12 cellular contexts compared by ENCODE assay signal in genomic region chr9:127422133-127422782, GRCh38. TPM values are rescaled to one million over a fixed set of nuclear protein-coding genes. Genes with fewer than 3 reads are reported as not detected.
DNase-seq lines count a peak whose midpoint lies in the region; ATAC-seq, FAIRE-seq and TF ChIP-seq lines count a peak whose summit lies in the region.
"Had no signal": no experiment of that assay in that cellular context is flagged by ENCODE, and none has a peak within 500 bp of the region (broad histone marks: within the 10 kb centered on the region; RNA-seq: fewer than 3 reads in every experiment).

No MANE protein-coding gene starts in this region.

- H3K27me3 ChIP-seq in WERI-Rb-1 (ENCODE audit: insufficient read depth, low read depth, severe bottlenecking) (no peaks in the 10 kb centered on the region), HepG2 (ENCODE audit: control insufficient read depth in 1 of 2, insufficient read depth in 2 of 2, low read length in 2 of 2) (no peaks in the 10 kb centered on the region; a peak in 1 of 5 replicates), stomach smooth muscle (ENCODE audit: control insufficient read depth in 1 of 2, insufficient read depth in 2 of 2, low read length in 2 of 2) (no peaks in the 10 kb centered on the region)

- peaks cover 28% of the 10 kb centered on the region for H3K4me1 Mint-ChIP-seq in activated CD8-positive, alpha-beta T cell treated with anti-CD3 and anti-CD28 coated beads for 36 hours (ENCODE audit: low read depth)
- H3K4me1 Mint-ChIP-seq in activated CD8-positive, alpha-beta T cell treated with anti-CD3 and anti-CD28 coated beads, Interleukin-2, amount 10 ng/mL, durations not matched to agents 7 days and 5 days (ENCODE audit: low read depth) = peaks cover 40% of the 10 kb centered on the region
- peaks cover 36% of the 10 kb centered on the region for H3K4me1 Mint-ChIP-seq in endothelial cell (ENCODE audit: unreplicated experiment)

- no peaks in the 10 kb centered on the region for H3K27me3 Mint-ChIP-seq in activated CD8-positive, alpha-beta T cell treated with anti-CD3 and anti-CD28 coated beads for 36 hours
- no peaks in the 10 kb centered on the region for H3K27me3 Mint-ChIP-seq in activated CD8-positive, alpha-beta T cell treated with anti-CD3 and anti-CD28 coated beads, Interleukin-2, amount 10 ng/mL, durations not matched to agents 7 days and 5 days (ENCODE audit: low read depth)
- peaks cover 2% of the 10 kb centered on the region for H3K27me3 Mint-ChIP-seq in endothelial cell (ENCODE audit: unreplicated experiment)

- WGBS in HepG2 (ENCODE audit: low lambda C conversion rate) = 86% methylated on average over 5 of the region's 10 CpGs

- H3K4me3 Mint-ChIP-seq in activated CD8-positive, alpha-beta T cell treated with anti-CD3 and anti-CD28 coated beads for 36 hours = peak overlapping the region; percentile 98
- H3K4me3 Mint-ChIP-seq in activated CD8-positive, alpha-beta T cell treated with anti-CD3 and anti-CD28 coated beads, Interleukin-2, amount 10 ng/mL, durations not matched to agents 7 days and 5 days = no peak overlapping the region
- H3K4me3 Mint-ChIP-seq in endothelial cell (ENCODE audit: unreplicated experiment) = no peak overlapping the region

- intact Hi-C loops in activated CD8-positive, alpha-beta T cell treated with anti-CD3 and anti-CD28 coated beads for 36 hours (cut with micrococcal nuclease) = no loop called here
- intact Hi-C loops in HepG2 (cut with micrococcal nuclease; ENCODE audit: unreplicated experiment) = loop anchor here (5.0 kb wide), 1 partner anchor 210 kb away; no protein-coding TSS in a partner anchor

- H3K9me3 ChIP-seq in WERI-Rb-1 (ENCODE audit: severe bottlenecking) = no peaks in the 10 kb centered on the region
- no peaks in the 10 kb centered on the region for H3K9me3 ChIP-seq in HepG2 (ENCODE audit: low read length)
- no peaks in the 10 kb centered on the region for H3K9me3 ChIP-seq in stomach smooth muscle (ENCODE audit: control insufficient read depth in 2 of 2, low read length in 2 of 2)

- POLR2A ChIA-PET in activated CD8-positive, alpha-beta T cell treated with anti-CD3 and anti-CD28 coated beads for 36 hours (lab: Charles Lee) = interaction anchor here (0.5 to 4.3 kb wide), 2 partner anchors 29 to 558 kb away, joined by 3 to 52 read pairs; partner anchors contain the start of genes LRSAM1 and RPL12
- POLR2A ChIA-PET in activated CD8-positive, alpha-beta T cell treated with anti-CD3 and anti-CD28 coated beads, Interleukin-2, amount 10 ng/mL, durations not matched to agents 7 days and 5 days (lab: Charles Lee) = interaction anchor here (1.1 kb wide), 1 partner anchor 14 kb away, joined by 3 read pairs; no protein-coding TSS in a partner anchor
- POLR2A ChIA-PET in HepG2 (lab: Yijun Ruan, JAX) = interaction anchor here (1.0 to 3.3 kb wide), 5 partner anchors 23 to 33 kb away, joined by 4 to 39 read pairs (median 23); partner anchors contain the start of genes LRSAM1, RPL12 and SLC2A8

- BruUV-seq in HepG2 (replicated peaks; lab: Mats Ljungman, UMichigan) = no TSS peak

- H3K4me2 ChIP-seq in HepG2 (ENCODE audit: low read depth, low read length) = peak overlapping the region; percentile 89

- H3K9ac ChIP-seq in HepG2 (ENCODE audit: insufficient read depth, low read depth, low read length) = peak overlapping the region; percentile 88; the same call in 1 of the 2 replicates
- peak overlapping the region; percentile 77 to 98 for H3K9ac ChIP-seq in stomach smooth muscle (ENCODE audit: low read length in 2 of 2)

- H3K36me3 ChIP-seq in WERI-Rb-1 (peaks cover 26% of the 10 kb centered on the region), HepG2 (replicated peaks in 1 of 2; ENCODE audit: control insufficient read depth in 1 of 2, insufficient read depth in 2 of 2, low read length in 2 of 2) (no peaks in the 10 kb centered on the region), stomach smooth muscle (ENCODE audit: control insufficient read depth in 2 of 2, insufficient read depth in 2 of 2, low read length in 2 of 2) (peaks cover 2 to 4% of the 10 kb centered on the region in 2 donors)

- H3K36me3 Mint-ChIP-seq in activated CD8-positive, alpha-beta T cell treated with anti-CD3 and anti-CD28 coated beads for 36 hours (ENCODE audit: low read depth) = peaks cover 7% of the 10 kb centered on the region
- peaks cover 10% of the 10 kb centered on the region for H3K36me3 Mint-ChIP-seq in activated CD8-positive, alpha-beta T cell treated with anti-CD3 and anti-CD28 coated beads, Interleukin-2, amount 10 ng/mL, durations not matched to agents 7 days and 5 days (ENCODE audit: low read depth)
- H3K36me3 Mint-ChIP-seq in endothelial cell (ENCODE audit: low read depth, unreplicated experiment) = no peaks in the 10 kb centered on the region

- DNase-seq in activated CD8-positive, alpha-beta T cell treated with anti-CD3 and anti-CD28 coated beads for 36 hours = no peak
- DNase-seq in activated CD8-positive, alpha-beta T cell treated with anti-CD3 and anti-CD28 coated beads, Interleukin-2, amount 10 ng/mL, durations not matched to agents 7 days and 5 days = no peak
- DNase-seq in WERI-Rb-1 (no peak), HepG2 (ENCODE audit: low spot score) (no peak), NCI-H146 treated with DMSO at 0.1 percent for 48 hours (lab: John Stamatoyannopoulos, UW; ENCODE audit: unreplicated experiment) (no peak), endothelial cell (ENCODE audit: low spot score) (no peak)
- DNase-seq: activated T-cell treated with anti-CD3 and anti-CD28 coated beads, Interleukin-2, amount 50 U/mL, for 72 hours; cortex of kidney; NCI-H1105; NCI-H748 treated with DMSO at 0.1 percent for 48 hours had no signal

- H3K27ac Mint-ChIP-seq in activated CD8-positive, alpha-beta T cell treated with anti-CD3 and anti-CD28 coated beads for 36 hours = no peak overlapping the region
- H3K27ac Mint-ChIP-seq in activated CD8-positive, alpha-beta T cell treated with anti-CD3 and anti-CD28 coated beads, Interleukin-2, amount 10 ng/mL, durations not matched to agents 7 days and 5 days = no peak overlapping the region
- H3K27ac Mint-ChIP-seq in endothelial cell (ENCODE audit: unreplicated experiment) = no peak overlapping the region

- TF ChIP-seq EP300 in HepG2 (IDR thresholded peaks at IDR 0.05; ENCODE audit: low read depth in 2 of 2, low read length in 2 of 2) (no peak), HepG2 (CRISPR knock-in tag; IDR thresholded peaks at IDR 0.05; ENCODE audit: borderline replicate concordance) (no peak)

- TF ChIP-seq RAD21 in HepG2 (CRISPR knock-in tag; IDR thresholded peaks at IDR 0.05) = no peak

- ATAC-seq in activated CD8-positive, alpha-beta T cell treated with anti-CD3 and anti-CD28 coated beads for 36 hours = no peak
- ATAC-seq in activated CD8-positive, alpha-beta T cell treated with anti-CD3 and anti-CD28 coated beads, Interleukin-2, amount 10 ng/mL, durations not matched to agents 7 days and 5 days = no peak
- no peak for ATAC-seq in HepG2
- ATAC-seq in GM18519 (IDR thresholded peaks at IDR 0.05; ENCODE audit: low FRiP score, unreplicated experiment) = no peak
- ATAC-seq: activated T-cell treated with anti-CD3 and anti-CD28 coated beads, Interleukin-2, amount 50 U/mL, for 72 hours had no signal

- H3K4me1 ChIP-seq in HepG2 (ENCODE audit: insufficient read depth, low read length) (peaks cover 47% of the 10 kb centered on the region), stomach smooth muscle (ENCODE audit: control insufficient read depth, insufficient read depth, low read length) (peaks cover 26% of the 10 kb centered on the region)

- CTCF ChIA-PET in activated CD8-positive, alpha-beta T cell treated with anti-CD3 and anti-CD28 coated beads for 36 hours (lab: Charles Lee) = interaction anchor here (1.7 kb wide), 1 partner anchor 37 kb away, joined by 3 read pairs; no protein-coding TSS in a partner anchor
- CTCF ChIA-PET in activated CD8-positive, alpha-beta T cell treated with anti-CD3 and anti-CD28 coated beads, Interleukin-2, amount 10 ng/mL, durations not matched to agents 7 days and 5 days (lab: Charles Lee) = interaction anchor here (1.5 kb wide), 1 partner anchor 208 kb away, joined by 5 read pairs; no protein-coding TSS in a partner anchor
- CTCF ChIA-PET in HepG2 (lab: Yijun Ruan, JAX; ENCODE audit: low intra/inter-chr PET ratio, low total read pairs) = no interaction called here

- no peaks in the 10 kb centered on the region for H3K9me3 Mint-ChIP-seq in activated CD8-positive, alpha-beta T cell treated with anti-CD3 and anti-CD28 coated beads for 36 hours
- H3K9me3 Mint-ChIP-seq in activated CD8-positive, alpha-beta T cell treated with anti-CD3 and anti-CD28 coated beads, Interleukin-2, amount 10 ng/mL, durations not matched to agents 7 days and 5 days (ENCODE audit: insufficient read depth) = no peaks in the 10 kb centered on the region
- no peaks in the 10 kb centered on the region for H3K9me3 Mint-ChIP-seq in endothelial cell (ENCODE audit: unreplicated experiment)
- H3K9me3 Mint-ChIP-seq: activated T-cell treated with anti-CD3 and anti-CD28 coated beads, Interleukin-2, amount 50 U/mL, for 72 hours had no signal

- H3K27ac ChIP-seq in WERI-Rb-1 (peak overlapping the region; percentile 99), HepG2 (ENCODE audit: extremely low read length, insufficient read depth, low read length) (peak overlapping the region; percentile 95), stomach smooth muscle (ENCODE audit: low read length) (peak overlapping the region; percentile 90)

- TF ChIP-seq POLR2A in HepG2 (IDR thresholded peaks at IDR 0.05; ENCODE audit: insufficient read depth in 1 of 2, low read depth in 2 of 2, low read length in 2 of 2) = no peak

- H2AFZ ChIP-seq in HepG2 (ENCODE audit: low read length) = no peak overlapping the region

- H4K20me1 ChIP-seq in HepG2 (ENCODE audit: insufficient read depth, low read length) = no peaks in the 10 kb centered on the region

- peaks cover 42% of the 10 kb centered on the region for H3K79me2 ChIP-seq in HepG2 (ENCODE audit: insufficient read depth, low read length)

- TF ChIP-seq CTCF in activated CD8-positive, alpha-beta T cell treated with anti-CD3 and anti-CD28 coated beads for 36 hours (IDR thresholded peaks at IDR 0.05) = no peak
- TF ChIP-seq CTCF in WERI-Rb-1 (IDR thresholded peaks at IDR 0.05; ENCODE audit: low read depth, low read length) (no peak), HepG2 (CRISPR knock-in tag; IDR thresholded peaks at IDR 0.05) (no peak), endothelial cell (IDR thresholded peaks at IDR 0.05; ENCODE audit: unreplicated experiment) (no peak)

- FAIRE-seq in HepG2 (lab: Jason Lieb, UNC) = no peak

- H3K4me3 ChIP-seq in WERI-Rb-1 (ENCODE audit: low read depth, low read length) = peak overlapping the region; percentile 97
- H3K4me3 ChIP-seq in HepG2 (replicated peaks in 1 of 3; ENCODE audit: insufficient read depth in 1 of 3, low read depth in 2 of 3, low read length in 3 of 3) = peak overlapping the region; percentile 87 to 97 (median 93)
- H3K4me3 ChIP-seq in stomach smooth muscle (ENCODE audit: low read length in 2 of 2) = peak overlapping the region; percentile 78 to 95

- in situ Hi-C loops in HepG2 (cut with HindIII; ENCODE audit: extremely low pct_ligation_motif_present, low pct_unique_long_range_greater_than_20kb) = no loop called here

RNA-seq across cellular contexts. Expression of gene ZNF79, which starts 1.9 kb away (rescaled TPM):
- 1 to 10 TPM; 7.6 TPM for total RNA-seq in activated CD8-positive, alpha-beta T cell treated with anti-CD3 and anti-CD28 coated beads for 36 hours
- 10 to 100 TPM; 11.3 to 12.1 TPM for total RNA-seq in activated CD8-positive, alpha-beta T cell treated with anti-CD3 and anti-CD28 coated beads, Interleukin-2, amount 10 ng/mL, durations not matched to agents 7 days and 5 days
- total RNA-seq in HepG2 (2016; rRNA removed; fragmentation: Illumina TruSeq; extraction: Trizol) (7.3 and 8.1 TPM in 2 replicates), endothelial cell (ENCODE audit: unreplicated experiment) (12.6 TPM)
- 3.1 and 3.7 TPM in 2 replicates for total RNA-seq in HepG2 (2016; cell fraction: cytosol; rRNA removed; fragmentation: Illumina TruSeq; extraction: Trizol; ENCODE audit: low read depth)
- 7.1 and 8.1 TPM in 2 replicates for total RNA-seq in HepG2 (2016; cell fraction: insoluble cytoplasmic fraction; rRNA removed; fragmentation: Illumina TruSeq; extraction: Trizol)
- 5.0 and 6.4 TPM in 2 replicates for total RNA-seq in HepG2 (2016; cell fraction: membrane; rRNA removed; fragmentation: Illumina TruSeq; extraction: Trizol)
- 6.5 and 7.4 TPM in 2 replicates for total RNA-seq in HepG2 (2016; cell fraction: nucleus; rRNA removed; fragmentation: Illumina TruSeq; extraction: Trizol)
- polyA plus RNA-seq in HepG2 (2011; rRNA removed) = 3.7 and 4.0 TPM in 2 replicates
- 2.4 and 2.7 TPM in 2 replicates for polyA plus RNA-seq in HepG2 (2011; cell fraction: cytosol; rRNA removed)
- 6.0 and 7.5 TPM in 2 replicates for polyA plus RNA-seq in HepG2 (2011; cell fraction: nucleus; rRNA removed)
- polyA plus RNA-seq in HepG2 (2012) = 2.6 and 3.2 TPM in 2 replicates
- 0.52 and 0.70 TPM in 2 replicates for polyA plus RNA-seq in HepG2 (2016; cell fraction: cytosol; fragmentation: Illumina TruSeq; extraction: Trizol; ENCODE audit: low read depth)
- polyA plus RNA-seq in HepG2 (2016; cell fraction: insoluble cytoplasmic fraction; fragmentation: Illumina TruSeq; extraction: Trizol; ENCODE audit: low read depth) = 4.7 TPM in 2 replicates
- 1.3 and 1.4 TPM in 2 replicates for polyA plus RNA-seq in HepG2 (2016; cell fraction: membrane; fragmentation: Illumina TruSeq; extraction: Trizol; ENCODE audit: low read depth)
- polyA plus RNA-seq in HepG2 (2016; cell fraction: nucleus; fragmentation: Illumina TruSeq; extraction: Trizol; ENCODE audit: insufficient read depth, low read depth) = 8.9 and 9.1 TPM in 2 replicates
- polyA minus RNA-seq in HepG2 (2011; rRNA and poly(A)+ RNA removed; ENCODE audit: low replicate concordance) = 6.0 and 28.4 TPM in 2 replicates
- 3.7 and 4.2 TPM in 2 replicates for polyA minus RNA-seq in HepG2 (2011; cell fraction: cytosol; rRNA and poly(A)+ RNA removed)
- 7.9 and 11.3 TPM in 2 replicates for polyA minus RNA-seq in HepG2 (2011; cell fraction: nucleus; rRNA and poly(A)+ RNA removed)

RNA-seq across cellular contexts. Expression of gene SLC2A8, which starts 25.3 kb away (rescaled TPM):
- 1 to 10 TPM; 1.6 to 2.1 TPM for total RNA-seq in activated CD8-positive, alpha-beta T cell treated with anti-CD3 and anti-CD28 coated beads for 36 hours
- total RNA-seq in activated CD8-positive, alpha-beta T cell treated with anti-CD3 and anti-CD28 coated beads, Interleukin-2, amount 10 ng/mL, durations not matched to agents 7 days and 5 days = 1 to 10 TPM; 5.6 to 7.2 TPM
- total RNA-seq in HepG2 (2016; rRNA removed; fragmentation: Illumina TruSeq; extraction: Trizol) = 24.0 and 48.6 TPM in 2 replicates
- 25.8 and 26.2 TPM in 2 replicates for total RNA-seq in HepG2 (2016; cell fraction: cytosol; rRNA removed; fragmentation: Illumina TruSeq; extraction: Trizol; ENCODE audit: low read depth)
- total RNA-seq in HepG2 (2016; cell fraction: insoluble cytoplasmic fraction; rRNA removed; fragmentation: Illumina TruSeq; extraction: Trizol) = 22.9 and 51.3 TPM in 2 replicates
- total RNA-seq in HepG2 (2016; cell fraction: membrane; rRNA removed; fragmentation: Illumina TruSeq; extraction: Trizol) = 32.1 and 33.0 TPM in 2 replicates
- total RNA-seq in HepG2 (2016; cell fraction: nucleus; rRNA removed; fragmentation: Illumina TruSeq; extraction: Trizol) = 53.8 and 57.0 TPM in 2 replicates
- polyA plus RNA-seq in HepG2 (2011; rRNA removed) = 22.6 and 37.2 TPM in 2 replicates
- polyA plus RNA-seq in HepG2 (2011; cell fraction: cytosol; rRNA removed) = 20.3 and 26.4 TPM in 2 replicates
- polyA plus RNA-seq in HepG2 (2011; cell fraction: nucleus; rRNA removed) = 73.4 and 80.9 TPM in 2 replicates
- 15.9 and 25.8 TPM in 2 replicates for polyA plus RNA-seq in HepG2 (2012)
- polyA plus RNA-seq in HepG2 (2016; cell fraction: cytosol; fragmentation: Illumina TruSeq; extraction: Trizol; ENCODE audit: low read depth) = 18.5 and 21.9 TPM in 2 replicates
- 22.6 and 24.1 TPM in 2 replicates for polyA plus RNA-seq in HepG2 (2016; cell fraction: insoluble cytoplasmic fraction; fragmentation: Illumina TruSeq; extraction: Trizol; ENCODE audit: low read depth)
- 21.2 and 23.1 TPM in 2 replicates for polyA plus RNA-seq in HepG2 (2016; cell fraction: membrane; fragmentation: Illumina TruSeq; extraction: Trizol; ENCODE audit: low read depth)
- 112 and 118 TPM in 2 replicates for polyA plus RNA-seq in HepG2 (2016; cell fraction: nucleus; fragmentation: Illumina TruSeq; extraction: Trizol; ENCODE audit: insufficient read depth, low read depth)
- polyA minus RNA-seq in HepG2 (2011; rRNA and poly(A)+ RNA removed; ENCODE audit: low replicate concordance) = 29.8 and 66.3 TPM in 2 replicates
- polyA minus RNA-seq in HepG2 (2011; cell fraction: cytosol; rRNA and poly(A)+ RNA removed) = 13.0 and 13.3 TPM in 2 replicates
- 25.1 and 26.0 TPM in 2 replicates for polyA minus RNA-seq in HepG2 (2011; cell fraction: nucleus; rRNA and poly(A)+ RNA removed)
- 21.5 TPM for total RNA-seq in endothelial cell (ENCODE audit: unreplicated experiment)

RNA-seq across cellular contexts. Expression of gene RPL12, which starts 28.9 kb away (rescaled TPM):
- total RNA-seq in activated CD8-positive, alpha-beta T cell treated with anti-CD3 and anti-CD28 coated beads for 36 hours = 1,000 to 10,000 TPM; 2,353 to 2,364 TPM
- 1,000 to 10,000 TPM; 1,248 to 1,328 TPM for total RNA-seq in activated CD8-positive, alpha-beta T cell treated with anti-CD3 and anti-CD28 coated beads, Interleukin-2, amount 10 ng/mL, durations not matched to agents 7 days and 5 days
- total RNA-seq in HepG2 (2016; rRNA removed; fragmentation: Illumina TruSeq; extraction: Trizol) (1,551 and 1,660 TPM in 2 replicates), endothelial cell (ENCODE audit: unreplicated experiment) (1,208 TPM)
- total RNA-seq in HepG2 (2016; cell fraction: cytosol; rRNA removed; fragmentation: Illumina TruSeq; extraction: Trizol; ENCODE audit: low read depth) = 6,549 and 6,971 TPM in 2 replicates
- 1,601 and 1,648 TPM in 2 replicates for total RNA-seq in HepG2 (2016; cell fraction: insoluble cytoplasmic fraction; rRNA removed; fragmentation: Illumina TruSeq; extraction: Trizol)
- total RNA-seq in HepG2 (2016; cell fraction: membrane; rRNA removed; fragmentation: Illumina TruSeq; extraction: Trizol) = 4,907 and 5,180 TPM in 2 replicates
- total RNA-seq in HepG2 (2016; cell fraction: nucleus; rRNA removed; fragmentation: Illumina TruSeq; extraction: Trizol) = 525 and 558 TPM in 2 replicates
- polyA plus RNA-seq in HepG2 (2011; rRNA removed) = 2,097 and 2,590 TPM in 2 replicates
- 3,919 and 3,963 TPM in 2 replicates for polyA plus RNA-seq in HepG2 (2011; cell fraction: cytosol; rRNA removed)
- 619 and 713 TPM in 2 replicates for polyA plus RNA-seq in HepG2 (2011; cell fraction: nucleus; rRNA removed)
- polyA plus RNA-seq in HepG2 (2012) = 2,179 and 2,497 TPM in 2 replicates
- polyA plus RNA-seq in HepG2 (2016; cell fraction: cytosol; fragmentation: Illumina TruSeq; extraction: Trizol; ENCODE audit: low read depth) = 11,205 and 11,665 TPM in 2 replicates
- polyA plus RNA-seq in HepG2 (2016; cell fraction: insoluble cytoplasmic fraction; fragmentation: Illumina TruSeq; extraction: Trizol; ENCODE audit: low read depth) = 2,434 and 2,480 TPM in 2 replicates
- polyA plus RNA-seq in HepG2 (2016; cell fraction: membrane; fragmentation: Illumina TruSeq; extraction: Trizol; ENCODE audit: low read depth) = 6,884 and 7,463 TPM in 2 replicates
- polyA plus RNA-seq in HepG2 (2016; cell fraction: nucleus; fragmentation: Illumina TruSeq; extraction: Trizol; ENCODE audit: insufficient read depth, low read depth) = 1,156 and 1,223 TPM in 2 replicates
- 706 and 1,371 TPM in 2 replicates for polyA minus RNA-seq in HepG2 (2011; rRNA and poly(A)+ RNA removed; ENCODE audit: low replicate concordance)
- 461 and 478 TPM in 2 replicates for polyA minus RNA-seq in HepG2 (2011; cell fraction: cytosol; rRNA and poly(A)+ RNA removed)
- 198 and 299 TPM in 2 replicates for polyA minus RNA-seq in HepG2 (2011; cell fraction: nucleus; rRNA and poly(A)+ RNA removed)

RNA-seq across cellular contexts. Expression of gene LRSAM1, which starts 29.1 kb away (rescaled TPM):
- total RNA-seq in activated CD8-positive, alpha-beta T cell treated with anti-CD3 and anti-CD28 coated beads for 36 hours = 10 to 100 TPM; 17.1 to 18.6 TPM
- 10 to 100 TPM; 17.8 to 18.0 TPM for total RNA-seq in activated CD8-positive, alpha-beta T cell treated with anti-CD3 and anti-CD28 coated beads, Interleukin-2, amount 10 ng/mL, durations not matched to agents 7 days and 5 days
- total RNA-seq in HepG2 (2016; rRNA removed; fragmentation: Illumina TruSeq; extraction: Trizol) (4.6 and 8.7 TPM in 2 replicates), endothelial cell (ENCODE audit: unreplicated experiment) (22.6 TPM)
- 1.5 and 1.7 TPM in 2 replicates for total RNA-seq in HepG2 (2016; cell fraction: cytosol; rRNA removed; fragmentation: Illumina TruSeq; extraction: Trizol; ENCODE audit: low read depth)
- total RNA-seq in HepG2 (2016; cell fraction: insoluble cytoplasmic fraction; rRNA removed; fragmentation: Illumina TruSeq; extraction: Trizol) = 4.2 and 9.8 TPM in 2 replicates
- total RNA-seq in HepG2 (2016; cell fraction: membrane; rRNA removed; fragmentation: Illumina TruSeq; extraction: Trizol) = 3.2 and 4.0 TPM in 2 replicates
- 9.5 and 16.9 TPM in 2 replicates for total RNA-seq in HepG2 (2016; cell fraction: nucleus; rRNA removed; fragmentation: Illumina TruSeq; extraction: Trizol)
- 10.2 and 12.2 TPM in 2 replicates for polyA plus RNA-seq in HepG2 (2011; rRNA removed)
- polyA plus RNA-seq in HepG2 (2011; cell fraction: cytosol; rRNA removed) = 4.1 and 5.2 TPM in 2 replicates
- polyA plus RNA-seq in HepG2 (2011; cell fraction: nucleus; rRNA removed) = 68.4 and 76.1 TPM in 2 replicates
- polyA plus RNA-seq in HepG2 (2012) = 10.0 and 14.6 TPM in 2 replicates
- 1.2 and 1.5 TPM in 2 replicates for polyA plus RNA-seq in HepG2 (2016; cell fraction: cytosol; fragmentation: Illumina TruSeq; extraction: Trizol; ENCODE audit: low read depth)
- polyA plus RNA-seq in HepG2 (2016; cell fraction: insoluble cytoplasmic fraction; fragmentation: Illumina TruSeq; extraction: Trizol; ENCODE audit: low read depth) = 5.4 and 6.9 TPM in 2 replicates
- 1.2 and 2.1 TPM in 2 replicates for polyA plus RNA-seq in HepG2 (2016; cell fraction: membrane; fragmentation: Illumina TruSeq; extraction: Trizol; ENCODE audit: low read depth)
- polyA plus RNA-seq in HepG2 (2016; cell fraction: nucleus; fragmentation: Illumina TruSeq; extraction: Trizol; ENCODE audit: insufficient read depth, low read depth) = 21.9 and 22.1 TPM in 2 replicates
- polyA minus RNA-seq in HepG2 (2011; rRNA and poly(A)+ RNA removed; ENCODE audit: low replicate concordance) = 7.6 and 11.4 TPM in 2 replicates
- 4.2 and 4.4 TPM in 2 replicates for polyA minus RNA-seq in HepG2 (2011; cell fraction: cytosol; rRNA and poly(A)+ RNA removed)
- 25.4 and 32.1 TPM in 2 replicates for polyA minus RNA-seq in HepG2 (2011; cell fraction: nucleus; rRNA and poly(A)+ RNA removed)
